In genomic region chr2:108588070-108588668, GRCh38 we compare ENCODE assay signal across 8 cellular contexts. TPM values are rescaled to one million over a fixed set of nuclear protein-coding genes. Genes with fewer than 3 reads are reported as not detected.
A peak's percentile ranks its signal among the peaks of the same experiment; 100 is the strongest.
DNase-seq lines count a peak whose midpoint lies in the region; ATAC-seq and TF ChIP-seq lines count a peak whose summit lies in the region.

No MANE protein-coding gene starts in this region.

- H3K27ac ChIP-seq in CD4-positive, alpha-beta T cell (ENCODE audit: low read depth, low read length): no peak overlapping the region
- peak overlapping the region; percentile 31 for H3K27ac ChIP-seq in caudate nucleus (ENCODE audit: low read depth, low read length)
- H3K27ac ChIP-seq in muscle layer of colon (ENCODE audit: low read depth, low read length): peak overlapping the region; percentile 72

- no peak overlapping the region for H3K4me3 ChIP-seq in muscle layer of colon (ENCODE audit: low read depth in 1 of 2, low read length in 2 of 2)

- peaks cover 69% of the 10 kb centered on the region for H3K4me1 ChIP-seq in muscle layer of colon (ENCODE audit: insufficient read depth, low read length)

- no peaks in the 10 kb centered on the region for H3K27me3 ChIP-seq in CD4-positive, alpha-beta T cell (ENCODE audit: control insufficient read depth, insufficient read depth, low read length)
- H3K27me3 ChIP-seq in muscle layer of colon (ENCODE audit: control insufficient read depth in 1 of 2, insufficient read depth in 2 of 2, low read length in 2 of 2): no peaks in the 10 kb centered on the region

- no peaks in the 10 kb centered on the region for H3K27me3 Mint-ChIP-seq in CD4-positive, alpha-beta T cell

- no peaks in the 10 kb centered on the region for H3K9me3 ChIP-seq in CD4-positive, alpha-beta T cell (ENCODE audit: control insufficient read depth, low read length)
- H3K9me3 ChIP-seq in muscle layer of colon (ENCODE audit: low read length): no peaks in the 10 kb centered on the region

- H3K9ac ChIP-seq in muscle layer of colon (ENCODE audit: low read length): no peak overlapping the region

- peaks cover 22% of the 10 kb centered on the region for H3K4me1 Mint-ChIP-seq in CD4-positive, alpha-beta T cell (ENCODE audit: low read depth)

- peak overlapping the region; percentile 9 for H3K4me3 Mint-ChIP-seq in CD4-positive, alpha-beta T cell

- TF ChIP-seq CTCF in CD4-positive, alpha-beta T cell (IDR thresholded peaks at IDR 0.05): no peak

- no peaks in the 10 kb centered on the region for H3K36me3 Mint-ChIP-seq in CD4-positive, alpha-beta T cell (ENCODE audit: low read depth)

- H3K36me3 ChIP-seq in muscle layer of colon (ENCODE audit: insufficient read depth, low read length): no peaks in the 10 kb centered on the region

- H3K9me3 Mint-ChIP-seq in CD4-positive, alpha-beta T cell: no peaks in the 10 kb centered on the region

- H3K27ac Mint-ChIP-seq in CD4-positive, alpha-beta T cell: peak overlapping the region; percentile 53

- DNase-seq in CD4-positive, alpha-beta T cell: no peak
- DNase-seq in LHCN-M2 (ENCODE audit: low read depth): peak; percentile 60
- no peak for DNase-seq in caudate nucleus (lab: John Stamatoyannopoulos, UW)
- no peak for DNase-seq in stimulated activated CD4-positive, alpha-beta T cell treated with anti-CD3 and anti-CD28 coated beads, Interleukin-12 subunit alpha, Interleukin-12 subunit beta, amount 100 ng/mL, for 4 hours
- DNase-seq in NCI-H1417 treated with DMSO at 0.1 percent for 48 hours (lab: John Stamatoyannopoulos, UW): no peak
- no peak for DNase-seq in D341Med (ENCODE audit: low spot score)
- no peak for DNase-seq in DMS 273 (lab: John Stamatoyannopoulos, UW; ENCODE audit: unreplicated experiment)

- ATAC-seq in CD4-positive, alpha-beta T cell (ENCODE audit: poor library complexity): peak; percentile 61

- POLR2A ChIA-PET in CD4-positive, alpha-beta T cell (lab: Charles Lee): interaction anchor here (0.9 kb wide), 1 partner anchor 23 kb away, joined by 3 read pairs; no protein-coding TSS in a partner anchor

- CTCF ChIA-PET in CD4-positive, alpha-beta T cell (lab: Charles Lee): no interaction called here

- intact Hi-C loops in CD4-positive, alpha-beta T cell (cut with DNase I, micrococcal nuclease): loop anchor here (10.0 kb wide), 3 partner anchors 53 to 653 kb away; partner anchors contain the start of gene LIMS1 (in 1 of the 2)

RNA-seq across cellular contexts. Expression of gene LIMS1, which starts 53.9 kb away (rescaled TPM):
- total RNA-seq in CD4-positive, alpha-beta T cell: 10 to 100 TPM; 18.5 to 21.3 TPM
- total RNA-seq in LHCN-M2 (2014; rRNA removed): 112 and 198 TPM in 2 replicates
- 72.1 TPM for polyA plus RNA-seq in LHCN-M2 (2012)
